In the genomic region with DNA sequence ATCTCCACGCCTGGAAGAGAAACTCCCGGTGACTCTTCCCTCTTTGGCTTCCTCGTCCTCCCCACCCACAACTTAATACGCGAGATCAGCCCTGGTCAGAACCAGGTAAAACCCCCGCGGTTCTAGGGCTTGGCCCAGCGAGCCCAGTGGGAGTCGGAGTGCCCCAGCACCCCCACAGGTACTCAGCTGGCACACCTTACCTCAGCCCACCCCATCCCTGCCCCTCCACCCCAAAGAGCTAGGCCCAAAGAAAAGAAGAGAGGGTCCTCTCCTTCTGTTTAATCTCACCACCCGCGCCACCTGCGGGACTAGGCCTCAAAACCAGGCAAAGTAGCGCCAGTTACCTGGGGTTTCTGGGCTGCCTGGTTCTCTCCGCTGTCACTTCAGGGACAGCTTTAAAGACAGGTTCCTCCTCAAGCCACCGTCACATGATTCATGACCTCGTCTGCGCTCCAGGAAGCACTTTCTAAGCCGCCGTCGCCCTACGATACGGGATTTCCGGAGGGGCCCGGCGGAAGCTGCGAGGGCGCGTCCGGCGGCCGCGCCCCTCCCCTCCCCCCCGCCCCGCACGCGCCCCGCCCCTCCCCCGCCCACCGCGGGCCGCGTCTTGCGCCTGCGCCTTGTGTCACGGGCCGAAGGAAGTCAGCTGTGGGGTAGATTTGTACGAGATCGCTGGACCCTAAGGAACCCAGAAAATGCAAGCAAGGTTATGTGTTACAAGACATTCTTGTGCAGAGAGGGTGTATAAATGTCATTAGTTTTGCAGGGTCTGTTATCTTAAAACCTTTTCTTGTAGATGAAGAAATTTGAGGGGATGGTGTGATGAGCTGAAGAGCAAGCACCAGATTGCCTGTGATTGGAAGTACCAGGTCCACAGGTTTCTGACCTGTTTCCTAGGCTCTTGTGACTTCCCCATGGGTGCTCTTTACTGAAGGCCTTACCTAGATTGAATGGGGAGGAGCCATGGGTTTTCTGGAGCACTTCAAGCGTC, we compare ENCODE assay signal across 8 cellular contexts. TPM values are rescaled to one million over a fixed set of nuclear protein-coding genes. Genes with fewer than 3 reads are reported as not detected.
DNase-seq lines count a peak whose midpoint lies in the region; ATAC-seq and TF ChIP-seq lines count a peak whose summit lies in the region.

LAMTOR3 (minus strand) TSS at position 437 of the 991 bp plus-strand sequence. CDS start 464 bp downstream, outside the sequence.

- H3F3A ChIP-seq in SK-N-SH (replicated peaks; ENCODE audit: insufficient read depth): peaks cover 28% of the 10 kb centered on the region

- ATAC-seq in HG02588 (IDR thresholded peaks at IDR 0.05; ENCODE audit: unreplicated experiment): peak; percentile 99

- no peak for TF ChIP-seq EP300 in SK-N-SH (IDR thresholded peaks at IDR 0.05; ENCODE audit: borderline replicate concordance in 1 of 2, low read depth in 1 of 2, low read length in 1 of 2)

- H3K27me3 ChIP-seq in GM06990 (replicated peaks; ENCODE audit: control insufficient read depth, insufficient read depth, low read length): no peaks in the 10 kb centered on the region
- no peaks in the 10 kb centered on the region for H3K27me3 ChIP-seq in SK-N-SH (ENCODE audit: insufficient read depth)

- WGBS in SK-N-SH (ENCODE audit: low lambda C conversion rate): 3% methylated on average over 32 of the region's 49 CpGs

- no peaks in the 10 kb centered on the region for H3K9me3 ChIP-seq in SK-N-SH

- H3K27ac ChIP-seq in SK-N-SH (ENCODE audit: low read depth in 2 of 2, low read length in 1 of 2): peak within 1 kb of the TSS; percentile 66 to 87
- H3K27ac ChIP-seq in substantia nigra (ENCODE audit: low read depth, low read length, poor library complexity, severe bottlenecking): peak within 1 kb of the TSS; percentile 69

- H3K9me2 ChIP-seq in SK-N-SH: no peaks in the 10 kb centered on the region

- TF ChIP-seq RAD21 in SK-N-SH (IDR thresholded peaks at IDR 0.05; ENCODE audit: low read length): no peak

- H3K36me3 ChIP-seq in GM06990 (ENCODE audit: control insufficient read depth, insufficient read depth, low read length) (no peaks in the 10 kb centered on the region; the same call in 1 of the 2 replicates), SK-N-SH (replicated peaks in 1 of 2; ENCODE audit: control insufficient read depth in 1 of 2, insufficient read depth in 2 of 2, low read length in 1 of 2) (peaks cover 37 to 46% of the 10 kb centered on the region in 2 experiments)

- POLR2A ChIA-PET in SK-N-SH (lab: Yijun Ruan, JAX): interaction anchor here (0.7 to 2.0 kb wide), 7 partner anchors 9 to 331 kb away, joined by 3 to 16 read pairs (median 4); partner anchors contain the start of genes DNAJB14, H2AZ1 and TRMT10A

- H2AFZ ChIP-seq in SK-N-SH (ENCODE audit: low read depth): peak within 1 kb of the TSS; percentile 93

- no peaks in the 10 kb centered on the region for H4K20me1 ChIP-seq in SK-N-SH (ENCODE audit: insufficient read depth)

- peak within 1 kb of the TSS; percentile 89 for H3K9ac ChIP-seq in SK-N-SH

- no peaks in the 10 kb centered on the region; a peak in 2 of 4 replicates for H3K4me1 ChIP-seq in SK-N-SH (ENCODE audit: control insufficient read depth in 1 of 2, insufficient read depth in 2 of 2, low read depth in 1 of 2, low read length in 1 of 2)

- peaks cover 49% of the 10 kb centered on the region for H3K79me2 ChIP-seq in SK-N-SH (ENCODE audit: insufficient read depth)

- DNase-seq in GM06990 (ENCODE audit: extremely low read depth, insufficient read length) (peak; percentile 87), NCI-H1092 (lab: John Stamatoyannopoulos, UW) (peak; percentile 91), SK-N-SH (peak; percentile 96), globus pallidus (ENCODE audit: low spot score) (peak; percentile 93), non-pigmented ciliary epithelial cell (ENCODE audit: low read depth) (peak; percentile 44), substantia nigra (lab: John Stamatoyannopoulos, UW) (peak; percentile 58 to 92 (median 83))
- DNase-seq in activated naive CD4-positive, alpha-beta T cell treated with anti-CD3 and anti-CD28 coated beads, Interleukin-2, amount 50 U/mL, for 16 hours: peak; percentile 88

- CTCF ChIA-PET in SK-N-SH (lab: Yijun Ruan, JAX): interaction anchor here (0.8 to 3.7 kb wide), 3 partner anchors 9 to 86 kb away, joined by 4 to 18 read pairs (median 5); partner anchors contain the start of gene DNAJB14

- H3K4me3 ChIP-seq in GM06990 (replicated peaks; ENCODE audit: low read depth, low read length) (peak within 1 kb of the TSS; percentile 99), SK-N-SH (ENCODE audit: low read depth in 2 of 2, low read length in 1 of 2) (peak within 1 kb of the TSS; percentile 95 to 98)

- TF ChIP-seq CTCF in GM06990 (IDR thresholded peaks at IDR 0.05; ENCODE audit: insufficient read depth, low read length, poor library complexity, severe bottlenecking) (no peak), SK-N-SH (IDR thresholded peaks at IDR 0.05) (no peak)

- H3K4me2 ChIP-seq in SK-N-SH: peak within 1 kb of the TSS; percentile 92

TF ChIP-seq in SK-N-SH, 30 proteins besides CTCF, POLR2A, EP300 and RAD21 (continues in another document):
- peak; percentile 88 for TF ChIP-seq SIN3A (IDR thresholded peaks at IDR 0.05; ENCODE audit: borderline replicate concordance, low read depth, low read length)
- no peak for TF ChIP-seq TEAD4 (IDR thresholded peaks at IDR 0.05; ENCODE audit: borderline replicate concordance, insufficient read depth)
- no peak for TF ChIP-seq NFIC (IDR thresholded peaks at IDR 0.05; ENCODE audit: borderline replicate concordance)
- TF ChIP-seq CHD2 (IDR thresholded peaks at IDR 0.05; ENCODE audit: low read length, partially characterized antibody): peak; percentile 60
- TF ChIP-seq, protein P1, sequence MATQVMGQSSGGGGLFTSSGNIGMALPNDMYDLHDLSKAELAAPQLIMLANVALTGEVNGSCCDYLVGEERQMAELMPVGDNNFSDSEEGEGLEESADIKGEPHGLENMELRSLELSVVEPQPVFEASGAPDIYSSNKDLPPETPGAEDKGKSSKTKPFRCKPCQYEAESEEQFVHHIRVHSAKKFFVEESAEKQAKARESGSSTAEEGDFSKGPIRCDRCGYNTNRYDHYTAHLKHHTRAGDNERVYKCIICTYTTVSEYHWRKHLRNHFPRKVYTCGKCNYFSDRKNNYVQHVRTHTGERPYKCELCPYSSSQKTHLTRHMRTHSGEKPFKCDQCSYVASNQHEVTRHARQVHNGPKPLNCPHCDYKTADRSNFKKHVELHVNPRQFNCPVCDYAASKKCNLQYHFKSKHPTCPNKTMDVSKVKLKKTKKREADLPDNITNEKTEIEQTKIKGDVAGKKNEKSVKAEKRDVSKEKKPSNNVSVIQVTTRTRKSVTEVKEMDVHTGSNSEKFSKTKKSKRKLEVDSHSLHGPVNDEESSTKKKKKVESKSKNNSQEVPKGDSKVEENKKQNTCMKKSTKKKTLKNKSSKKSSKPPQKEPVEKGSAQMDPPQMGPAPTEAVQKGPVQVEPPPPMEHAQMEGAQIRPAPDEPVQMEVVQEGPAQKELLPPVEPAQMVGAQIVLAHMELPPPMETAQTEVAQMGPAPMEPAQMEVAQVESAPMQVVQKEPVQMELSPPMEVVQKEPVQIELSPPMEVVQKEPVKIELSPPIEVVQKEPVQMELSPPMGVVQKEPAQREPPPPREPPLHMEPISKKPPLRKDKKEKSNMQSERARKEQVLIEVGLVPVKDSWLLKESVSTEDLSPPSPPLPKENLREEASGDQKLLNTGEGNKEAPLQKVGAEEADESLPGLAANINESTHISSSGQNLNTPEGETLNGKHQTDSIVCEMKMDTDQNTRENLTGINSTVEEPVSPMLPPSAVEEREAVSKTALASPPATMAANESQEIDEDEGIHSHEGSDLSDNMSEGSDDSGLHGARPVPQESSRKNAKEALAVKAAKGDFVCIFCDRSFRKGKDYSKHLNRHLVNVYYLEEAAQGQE (IDR thresholded peaks at IDR 0.05; ENCODE audit: low read depth, low read length): no peak
- TF ChIP-seq GATA2 (CRISPR knock-in tag; IDR thresholded peaks at IDR 0.05): no peak
- no peak for TF ChIP-seq RCOR1 (IDR thresholded peaks at IDR 0.05; ENCODE audit: low read length)
- peak; percentile 73 for TF ChIP-seq NRF1 (IDR thresholded peaks at IDR 0.05; ENCODE audit: low read depth, low read length)
- TF ChIP-seq, protein P2, sequence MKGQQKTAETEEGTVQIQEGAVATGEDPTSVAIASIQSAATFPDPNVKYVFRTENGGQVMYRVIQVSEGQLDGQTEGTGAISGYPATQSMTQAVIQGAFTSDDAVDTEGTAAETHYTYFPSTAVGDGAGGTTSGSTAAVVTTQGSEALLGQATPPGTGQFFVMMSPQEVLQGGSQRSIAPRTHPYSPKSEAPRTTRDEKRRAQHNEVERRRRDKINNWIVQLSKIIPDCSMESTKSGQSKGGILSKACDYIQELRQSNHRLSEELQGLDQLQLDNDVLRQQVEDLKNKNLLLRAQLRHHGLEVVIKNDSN (IDR thresholded peaks at IDR 0.05; ENCODE audit: borderline replicate concordance, low read depth): peak; percentile 94
- TF ChIP-seq ELF1 (IDR thresholded peaks at IDR 0.05): peak; percentile 77
- no peak for TF ChIP-seq RFX5 (IDR thresholded peaks at IDR 0.05; ENCODE audit: low read length)
- no peak for TF ChIP-seq FOSL2 (IDR thresholded peaks at IDR 0.05; ENCODE audit: borderline replicate concordance, low read depth)
- TF ChIP-seq FOXJ3 (CRISPR knock-in tag; IDR thresholded peaks at IDR 0.05): no peak
- TF ChIP-seq, protein P3, sequence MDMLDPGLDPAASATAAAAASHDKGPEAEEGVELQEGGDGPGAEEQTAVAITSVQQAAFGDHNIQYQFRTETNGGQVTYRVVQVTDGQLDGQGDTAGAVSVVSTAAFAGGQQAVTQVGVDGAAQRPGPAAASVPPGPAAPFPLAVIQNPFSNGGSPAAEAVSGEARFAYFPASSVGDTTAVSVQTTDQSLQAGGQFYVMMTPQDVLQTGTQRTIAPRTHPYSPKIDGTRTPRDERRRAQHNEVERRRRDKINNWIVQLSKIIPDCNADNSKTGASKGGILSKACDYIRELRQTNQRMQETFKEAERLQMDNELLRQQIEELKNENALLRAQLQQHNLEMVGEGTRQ (IDR thresholded peaks at IDR 0.05; ENCODE audit: borderline replicate concordance, low read depth, low read length): peak; percentile 65
- TF ChIP-seq, protein P4, sequence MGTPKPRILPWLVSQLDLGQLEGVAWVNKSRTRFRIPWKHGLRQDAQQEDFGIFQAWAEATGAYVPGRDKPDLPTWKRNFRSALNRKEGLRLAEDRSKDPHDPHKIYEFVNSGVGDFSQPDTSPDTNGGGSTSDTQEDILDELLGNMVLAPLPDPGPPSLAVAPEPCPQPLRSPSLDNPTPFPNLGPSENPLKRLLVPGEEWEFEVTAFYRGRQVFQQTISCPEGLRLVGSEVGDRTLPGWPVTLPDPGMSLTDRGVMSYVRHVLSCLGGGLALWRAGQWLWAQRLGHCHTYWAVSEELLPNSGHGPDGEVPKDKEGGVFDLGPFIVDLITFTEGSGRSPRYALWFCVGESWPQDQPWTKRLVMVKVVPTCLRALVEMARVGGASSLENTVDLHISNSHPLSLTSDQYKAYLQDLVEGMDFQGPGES (IDR thresholded peaks at IDR 0.05; ENCODE audit: low read depth, low read length): no peak
- TF ChIP-seq YY1 (IDR thresholded peaks at IDR 0.05; ENCODE audit: low read depth): no peak

RNA-seq across cellular contexts. Expression of gene LAMTOR3, which starts in this region (rescaled TPM):
- polyA plus RNA-seq in SK-N-SH (2012; rRNA removed): 20.8 and 29.7 TPM in 2 replicates
- 39.7 and 57.5 TPM in 2 replicates for polyA plus RNA-seq in SK-N-SH (2012; cell fraction: cytosol; rRNA removed)
- 5.7 and 14.4 TPM in 2 replicates for polyA plus RNA-seq in SK-N-SH (2012; cell fraction: nucleus; rRNA removed)

Comparison
In these comparisons a context has a peak if more than half of its experiments do, and no peak if none do; other contexts are left out.
1. Peak in every context shown above with its lines: DNase-seq, ATAC-seq, H3K4me3 ChIP-seq and H3K27ac ChIP-seq.
2. DNase-seq: peak in every context shown above with its lines; median percentile 96 in SK-N-SH; 93 in globus pallidus; 91 in NCI-H1092; 88 in activated naive CD4-positive, alpha-beta T cell treated with anti-CD3 and anti-CD28 coated beads, Interleukin-2, amount 50 U/mL, for 16 hours; 87 in GM06990; 83 in substantia nigra; 44 in non-pigmented ciliary epithelial cell.